In genomic region chr1:19287436-19288185, GRCh38 we compare ENCODE assay signal across 11 cellular contexts. TPM values are rescaled to one million over a fixed set of nuclear protein-coding genes. Genes with fewer than 3 reads are reported as not detected.
DNase-seq lines count a peak whose midpoint lies in the region; ATAC-seq and TF ChIP-seq lines count a peak whose summit lies in the region.
"Had no signal": no experiment of that assay in that cellular context is flagged by ENCODE, and none has a peak within 500 bp of the region (broad histone marks: within the 10 kb centered on the region; RNA-seq: fewer than 3 reads in every experiment).

No MANE protein-coding gene starts in this region.

- DNase-seq in activated naive CD4-positive, alpha-beta T cell treated with anti-CD3 and anti-CD28 coated beads for 36 hours = no peak
- no peak for DNase-seq in activated naive CD4-positive, alpha-beta T cell treated with Interleukin-2 at 50 U/mL for 16 hours
- DNase-seq in activated B cell treated with CpG ODN at 0.5 μM for 24 hours (no peak), stomach (peak; percentile 77), prostate gland (ENCODE audit: low spot score) (no peak), AG08395 (ENCODE audit: low spot score) (no peak), ecto neural progenitor cell (ENCODE audit: low spot score) (no peak)
- DNase-seq: BE2C, GF-D8, left lung had no signal

- H3K9me3 ChIP-seq in liver (ENCODE audit: control insufficient read depth in 4 of 4, low read length in 3 of 4) (no peaks in the 10 kb centered on the region), stomach (no peaks in the 10 kb centered on the region), prostate gland (no peaks in the 10 kb centered on the region)
- H3K9me3 ChIP-seq: BE2C had no signal

- WGBS in liver = 39% methylated on average over 13 of the region's 13 CpGs
- WGBS in stomach, 5 donors = 26 to 60% (median 50%) methylated on average over 13 of the region's 13 CpGs
- 93% methylated on average over 13 of the region's 13 CpGs for WGBS in prostate gland

- no peaks in the 10 kb centered on the region for H3K9me3 Mint-ChIP-seq in activated naive CD4-positive, alpha-beta T cell treated with anti-CD3 and anti-CD28 coated beads for 36 hours
- H3K9me3 Mint-ChIP-seq in activated B cell treated with CpG ODN at 0.5 μM for 24 hours = no peaks in the 10 kb centered on the region

- TF ChIP-seq CTCF in activated B cell treated with CpG ODN at 0.5 μM for 24 hours (IDR thresholded peaks at IDR 0.05) = no peak
- no peak for TF ChIP-seq CTCF in liver (IDR thresholded peaks at IDR 0.05; ENCODE audit: low read depth, low read length, missing input control)
- no peak for TF ChIP-seq CTCF in stomach (IDR thresholded peaks at IDR 0.05)
- no peak for TF ChIP-seq CTCF in prostate gland (IDR thresholded peaks at IDR 0.05)

- no peak for TF ChIP-seq EP300 in stomach (IDR thresholded peaks at IDR 0.05)

- peaks cover 0 to 12% (median 6%) of the 10 kb centered on the region in 4 donors for H3K36me3 ChIP-seq in liver (ENCODE audit: control insufficient read depth in 4 of 4, insufficient read depth in 3 of 4, low read depth in 1 of 4, low read length in 3 of 4)
- peaks cover 16 to 27% (median 22%) of the 10 kb centered on the region in 4 donors for H3K36me3 ChIP-seq in stomach
- H3K36me3 ChIP-seq in prostate gland = no peaks in the 10 kb centered on the region
- H3K36me3 ChIP-seq: BE2C, left lung had no signal

- H3K4me1 ChIP-seq in liver (ENCODE audit: control insufficient read depth in 4 of 4, insufficient read depth in 4 of 4, low read length in 3 of 4) (peaks cover 6 to 34% (median 22%) of the 10 kb centered on the region in 4 donors), stomach (peaks cover 0 to 26% (median 15%) of the 10 kb centered on the region in 4 donors), prostate gland (replicated peaks) (no peaks in the 10 kb centered on the region)
- H3K4me1 ChIP-seq: BE2C had no signal

- H3K27me3 ChIP-seq in liver (ENCODE audit: control insufficient read depth in 4 of 4, insufficient read depth in 4 of 4, low read length in 3 of 4) = no peaks in the 10 kb centered on the region
- H3K27me3 ChIP-seq in stomach = no peaks in the 10 kb centered on the region
- no peaks in the 10 kb centered on the region for H3K27me3 ChIP-seq in prostate gland (replicated peaks; ENCODE audit: insufficient read depth)
- H3K27me3 ChIP-seq: BE2C had no signal

- H3K27me3 Mint-ChIP-seq in activated naive CD4-positive, alpha-beta T cell treated with anti-CD3 and anti-CD28 coated beads for 36 hours (ENCODE audit: low read depth) = peaks cover 11% of the 10 kb centered on the region
- H3K27me3 Mint-ChIP-seq in activated B cell treated with CpG ODN at 0.5 μM for 24 hours = peaks cover 15% of the 10 kb centered on the region

- peaks cover 6% of the 10 kb centered on the region for H3K4me1 Mint-ChIP-seq in activated naive CD4-positive, alpha-beta T cell treated with anti-CD3 and anti-CD28 coated beads for 36 hours (ENCODE audit: low read depth)
- peaks cover 9% of the 10 kb centered on the region for H3K4me1 Mint-ChIP-seq in activated B cell treated with CpG ODN at 0.5 μM for 24 hours

- H3K27ac ChIP-seq in liver (ENCODE audit: low read depth in 1 of 2, low read length in 2 of 2) = peak overlapping the region; percentile 57 to 94
- H3K27ac ChIP-seq in stomach = peak overlapping the region; percentile 77 to 93 (median 90)
- no peak overlapping the region for H3K27ac ChIP-seq in prostate gland
- H3K27ac ChIP-seq: left lung had no signal

- no peak overlapping the region for H3K27ac Mint-ChIP-seq in activated naive CD4-positive, alpha-beta T cell treated with anti-CD3 and anti-CD28 coated beads for 36 hours
- no peak overlapping the region for H3K27ac Mint-ChIP-seq in activated B cell treated with CpG ODN at 0.5 μM for 24 hours

- intact Hi-C loops in activated naive CD4-positive, alpha-beta T cell treated with anti-CD3 and anti-CD28 coated beads for 36 hours (cut with micrococcal nuclease) = no loop called here
- intact Hi-C loops in activated B cell treated with CpG ODN at 0.5 μM for 24 hours (cut with micrococcal nuclease) = no loop called here
- intact Hi-C loops in stomach (cut with DNase I; ENCODE audit: low total_unique reads) = no loop called here
- intact Hi-C loops in prostate gland (cut with DNase I) = no loop called here

- CTCF ChIA-PET in activated naive CD4-positive, alpha-beta T cell treated with anti-CD3 and anti-CD28 coated beads for 36 hours (lab: Charles Lee) = interaction anchor here (0.7 kb wide), 1 partner anchor 12 kb away, joined by 3 read pairs; no protein-coding TSS in a partner anchor
- CTCF ChIA-PET in activated B cell treated with CpG ODN at 0.5 μM for 24 hours (lab: Charles Lee) = no interaction called here

- peaks cover 1% of the 10 kb centered on the region for H3K36me3 Mint-ChIP-seq in activated naive CD4-positive, alpha-beta T cell treated with anti-CD3 and anti-CD28 coated beads for 36 hours (ENCODE audit: low read depth)
- H3K36me3 Mint-ChIP-seq in activated B cell treated with CpG ODN at 0.5 μM for 24 hours (ENCODE audit: low read depth) = peaks cover 2% of the 10 kb centered on the region

- H3K4me3 Mint-ChIP-seq in activated naive CD4-positive, alpha-beta T cell treated with anti-CD3 and anti-CD28 coated beads for 36 hours = peak overlapping the region; percentile 55
- peak overlapping the region; percentile 75 for H3K4me3 Mint-ChIP-seq in activated B cell treated with CpG ODN at 0.5 μM for 24 hours

- POLR2A ChIA-PET in activated B cell treated with CpG ODN at 0.5 μM for 24 hours (lab: Charles Lee) = no interaction called here

- H3K9ac ChIP-seq in liver (ENCODE audit: low read depth in 1 of 2, low read length in 2 of 2) = peak overlapping the region; percentile 60 to 89

- TF ChIP-seq POLR2A in stomach (IDR thresholded peaks at IDR 0.05) (no peak), prostate gland (IDR thresholded peaks at IDR 0.05) (no peak)

- H3K4me3 ChIP-seq in liver (ENCODE audit: low read depth in 1 of 3, low read length in 3 of 3) = peak overlapping the region; percentile 68 to 90 (median 71)
- H3K4me3 ChIP-seq in stomach = peak overlapping the region; percentile 42 to 58 (median 52)
- no peak overlapping the region for H3K4me3 ChIP-seq in prostate gland

- peak in 1 of 2 donors; percentile 9 for TF ChIP-seq RAD21 in liver (IDR thresholded peaks at IDR 0.05)

- no peak for ATAC-seq in activated B cell treated with CpG ODN at 0.5 μM for 24 hours (ENCODE audit: low read depth)

RNA-seq across cellular contexts. Expression of gene AKR7A3, which starts 1.0 kb away (rescaled TPM):
- total RNA-seq in activated naive CD4-positive, alpha-beta T cell treated with anti-CD3 and anti-CD28 coated beads for 36 hours = under 1 TPM; 0.19 to 0.22 TPM
- 0.61 and 0.80 TPM in 2 replicates for total RNA-seq in activated B cell treated with CpG ODN at 0.5 μM for 24 hours
- total RNA-seq in liver = 10 to 100 TPM in 1 of 2 donors, under 1 TPM in 1; 0.23 to 43.6 TPM
- 10 to 100 TPM; 66.3 to 69.6 TPM for polyA plus RNA-seq in liver
- total RNA-seq in stomach = 100 to 1,000 TPM in 2 of 5 donors, 10 to 100 TPM in 3; 24.0 to 269 (median 86.9) TPM
- 100 to 1,000 TPM; 142 to 510 (median 148) TPM for polyA plus RNA-seq in stomach
- total RNA-seq in prostate gland = 1 to 10 TPM; 2.6 to 6.7 TPM

RNA-seq across cellular contexts. Expression of gene AKR7A2, which starts 24.3 kb away (rescaled TPM):
- total RNA-seq in activated naive CD4-positive, alpha-beta T cell treated with anti-CD3 and anti-CD28 coated beads for 36 hours = 10 to 100 TPM; 36.6 to 38.8 TPM
- total RNA-seq in activated B cell treated with CpG ODN at 0.5 μM for 24 hours (29.9 and 30.3 TPM in 2 replicates), liver (10 to 100 TPM; 41.4 to 63.2 TPM), stomach (100 to 1,000 TPM in 1 of 5 donors, 10 to 100 TPM in 3, not detected in 1; 18.7 to 108 (median 45.8) TPM), prostate gland (100 to 1,000 TPM; 153 to 172 TPM)
- polyA plus RNA-seq in liver (10 to 100 TPM; 42.8 to 56.7 TPM), stomach (10 to 100 TPM; 33.4 to 71.2 (median 48.6) TPM)

RNA-seq across cellular contexts. Expression of gene SLC66A1, which starts 24.5 kb away (rescaled TPM):
- 1 to 10 TPM; 2.6 to 2.7 TPM for total RNA-seq in activated naive CD4-positive, alpha-beta T cell treated with anti-CD3 and anti-CD28 coated beads for 36 hours
- total RNA-seq in activated B cell treated with CpG ODN at 0.5 μM for 24 hours = 9.1 and 11.9 TPM in 2 replicates
- total RNA-seq in liver = 10 to 100 TPM; 12.8 to 15.2 TPM
- polyA plus RNA-seq in liver = 10 to 100 TPM in 1 of 2 donors, 1 to 10 TPM in 1; 6.8 to 16.0 TPM
- total RNA-seq in stomach = 10 to 100 TPM in 2 of 5 donors, 1 to 10 TPM in 3; 1.8 to 14.5 (median 9.1) TPM
- polyA plus RNA-seq in stomach = 10 to 100 TPM; 10.1 to 11.9 (median 11.1) TPM
- 10 to 100 TPM; 24.4 to 49.6 TPM for total RNA-seq in prostate gland

RNA-seq across cellular contexts. Expression of gene MRTO4, which starts 36.0 kb away (rescaled TPM):
- 10 to 100 TPM; 53.2 to 54.3 TPM for total RNA-seq in activated naive CD4-positive, alpha-beta T cell treated with anti-CD3 and anti-CD28 coated beads for 36 hours
- 61.5 and 73.1 TPM in 2 replicates for total RNA-seq in activated B cell treated with CpG ODN at 0.5 μM for 24 hours
- total RNA-seq in liver = 1 to 10 TPM; 9.5 to 9.8 TPM
- 10 to 100 TPM; 10.5 to 11.1 TPM for polyA plus RNA-seq in liver
- 10 to 100 TPM in 2 of 5 donors, 1 to 10 TPM in 3; 1.8 to 22.0 (median 8.1) TPM for total RNA-seq in stomach
- polyA plus RNA-seq in stomach = 10 to 100 TPM; 31.3 to 46.7 (median 31.6) TPM
- 10 to 100 TPM; 20.5 to 21.9 TPM for total RNA-seq in prostate gland

RNA-seq across cellular contexts. Expression of gene EMC1, which starts 36.3 kb away (rescaled TPM):
- 10 to 100 TPM; 40.2 to 43.2 TPM for total RNA-seq in activated naive CD4-positive, alpha-beta T cell treated with anti-CD3 and anti-CD28 coated beads for 36 hours
- total RNA-seq in activated B cell treated with CpG ODN at 0.5 μM for 24 hours = 40.0 and 42.7 TPM in 2 replicates
- 10 to 100 TPM; 16.3 to 33.6 TPM for total RNA-seq in liver
- polyA plus RNA-seq in liver = 10 to 100 TPM in 1 of 2 donors, 1 to 10 TPM in 1; 8.0 to 13.4 TPM
- total RNA-seq in stomach = 10 to 100 TPM; 27.7 to 94.1 (median 53.5) TPM
- polyA plus RNA-seq in stomach = 1 to 10 TPM; 4.5 to 6.7 (median 6.6) TPM
- total RNA-seq in prostate gland = 10 to 100 TPM; 42.1 to 86.2 TPM

Comparison
In these comparisons a context has a peak if more than half of its experiments do, and no peak if none do; other contexts are left out.
1. H3K27ac ChIP-seq: peak in liver (2 of 2) and stomach (5 of 5); none in prostate gland (0 of 2).
2. H3K4me3 ChIP-seq: peak in liver (3 of 3) and stomach (4 of 4); none in prostate gland (0 of 2).